3 cellular contexts compared by ENCODE assay signal in genomic region chr7:2694122-2694436, GRCh38. TPM values are rescaled to one million over a fixed set of nuclear protein-coding genes. Genes with fewer than 3 reads are reported as not detected.
"Had no signal": no experiment of that assay in that cellular context is flagged by ENCODE, and none has a peak within 500 bp of the region (broad histone marks: within the 10 kb centered on the region; RNA-seq: fewer than 3 reads in every experiment).

No MANE protein-coding gene starts in this region.

RNA-seq across cellular contexts. Expression of gene AMZ1, which starts 6.1 kb away (rescaled TPM):
- total RNA-seq: bronchial epithelial cell, foreskin keratinocyte, gastrocnemius medialis had no signal
- polyA plus RNA-seq: foreskin keratinocyte had no signal
